14 cellular contexts compared by ENCODE assay signal in the genomic region with DNA sequence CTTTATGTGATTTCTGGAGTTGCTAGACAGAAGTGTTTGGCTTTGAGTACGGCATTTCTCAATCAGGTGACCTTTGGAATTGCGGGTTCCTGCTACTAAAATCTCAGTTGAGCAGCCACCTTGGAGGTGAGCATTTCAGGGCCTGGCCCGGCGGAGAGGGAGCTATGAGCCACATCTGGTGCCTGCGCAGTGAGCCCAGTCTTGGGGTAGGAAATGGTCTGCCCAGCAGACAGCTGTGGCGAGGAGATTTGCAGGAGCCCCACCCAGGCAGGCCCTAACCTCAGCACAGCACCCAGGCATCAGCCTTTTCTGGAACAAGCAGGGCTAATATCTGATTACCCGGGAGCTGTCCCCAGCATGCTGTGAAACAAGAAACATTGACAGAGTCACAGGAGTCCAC.
"Had no signal": no experiment of that assay in that cellular context is flagged by ENCODE, and none has a peak within 500 bp of the region (broad histone marks: within the 10 kb centered on the region; RNA-seq: fewer than 3 reads in every experiment).

No MANE protein-coding gene starts in this region.

- H3K4me1 ChIP-seq: heart left ventricle, stomach, testis, upper lobe of left lung had no signal

- H3K27ac ChIP-seq: brain microvascular endothelial cell, epithelial cell of prostate, heart left ventricle, stomach, testis, upper lobe of left lung had no signal

- DNase-seq: activated CD4-positive, alpha-beta T cell treated with anti-CD3 and anti-CD28 coated beads, Interleukin-2, amount 10 ng/mL, durations not matched to agents 24 days and 14 days; activated CD4-positive, CD25-positive, alpha-beta regulatory T cell; activated CD8-positive, alpha-beta memory T cell treated with anti-CD3 and anti-CD28 coated beads for 24 hours; activated naive CD4-positive, alpha-beta T cell; activated naive CD8-positive, alpha-beta T cell treated with anti-CD3 and anti-CD28 coated beads, Interleukin-2, amount 10 ng/mL, durations not matched to agents 7 days and 5 days; brain microvascular endothelial cell; heart left ventricle; nephron progenitor cell; stomach; testis; upper lobe of left lung had no signal

- H3K27me3 ChIP-seq: brain microvascular endothelial cell, heart left ventricle, stomach, testis, upper lobe of left lung had no signal

- FAIRE-seq: frontal cortex had no signal

- H3K36me3 ChIP-seq: brain microvascular endothelial cell, heart left ventricle, stomach, upper lobe of left lung had no signal

- H3K4me3 ChIP-seq: heart left ventricle, smooth muscle cell, stomach, testis, upper lobe of left lung had no signal

- H3K9me3 ChIP-seq: heart left ventricle, stomach, testis, upper lobe of left lung had no signal
